Comparison of ENCODE assay signal across 1 cellular context in the genomic region with DNA sequence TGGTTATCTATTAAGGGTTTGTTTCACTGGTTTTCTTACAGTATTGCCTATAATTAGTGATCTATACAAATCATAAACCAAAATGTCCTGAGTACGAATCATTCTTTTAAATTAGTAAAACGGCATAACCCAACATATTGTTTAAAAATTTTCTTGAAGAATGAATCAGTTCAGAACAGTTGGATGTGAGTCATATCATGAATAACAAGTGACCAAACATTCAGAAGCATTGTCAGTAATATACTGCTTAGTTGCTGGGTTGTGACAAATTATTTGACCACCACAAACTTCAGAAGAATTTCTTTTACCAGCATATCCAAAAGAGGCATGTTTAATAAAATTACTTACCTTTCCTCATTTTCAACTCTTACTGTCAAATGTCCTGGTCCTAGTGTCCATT.
TF ChIP-seq lines count a peak whose summit lies in the region.

No MANE protein-coding gene starts in this region.

TF ChIP-seq in GM12878, 131 proteins besides CTCF, POLR2A, EP300 and RAD21:
- TF ChIP-seq, protein P1, sequence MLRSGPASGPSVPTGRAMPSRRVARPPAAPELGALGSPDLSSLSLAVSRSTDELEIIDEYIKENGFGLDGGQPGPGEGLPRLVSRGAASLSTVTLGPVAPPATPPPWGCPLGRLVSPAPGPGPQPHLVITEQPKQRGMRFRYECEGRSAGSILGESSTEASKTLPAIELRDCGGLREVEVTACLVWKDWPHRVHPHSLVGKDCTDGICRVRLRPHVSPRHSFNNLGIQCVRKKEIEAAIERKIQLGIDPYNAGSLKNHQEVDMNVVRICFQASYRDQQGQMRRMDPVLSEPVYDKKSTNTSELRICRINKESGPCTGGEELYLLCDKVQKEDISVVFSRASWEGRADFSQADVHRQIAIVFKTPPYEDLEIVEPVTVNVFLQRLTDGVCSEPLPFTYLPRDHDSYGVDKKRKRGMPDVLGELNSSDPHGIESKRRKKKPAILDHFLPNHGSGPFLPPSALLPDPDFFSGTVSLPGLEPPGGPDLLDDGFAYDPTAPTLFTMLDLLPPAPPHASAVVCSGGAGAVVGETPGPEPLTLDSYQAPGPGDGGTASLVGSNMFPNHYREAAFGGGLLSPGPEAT (IDR thresholded peaks at IDR 0.05; ENCODE audit: low read depth): no peak
- TF ChIP-seq ZBED1 (IDR thresholded peaks at IDR 0.05; ENCODE audit: borderline replicate concordance): no peak
- no peak for TF ChIP-seq MTA3 (IDR thresholded peaks at IDR 0.05; ENCODE audit: borderline replicate concordance, low read length)
- TF ChIP-seq PKNOX1 (IDR thresholded peaks at IDR 0.05): no peak
- no peak for TF ChIP-seq SRF (IDR thresholded peaks at IDR 0.05; ENCODE audit: low read depth in 2 of 2, low read length in 2 of 2)
- TF ChIP-seq, protein P2, sequence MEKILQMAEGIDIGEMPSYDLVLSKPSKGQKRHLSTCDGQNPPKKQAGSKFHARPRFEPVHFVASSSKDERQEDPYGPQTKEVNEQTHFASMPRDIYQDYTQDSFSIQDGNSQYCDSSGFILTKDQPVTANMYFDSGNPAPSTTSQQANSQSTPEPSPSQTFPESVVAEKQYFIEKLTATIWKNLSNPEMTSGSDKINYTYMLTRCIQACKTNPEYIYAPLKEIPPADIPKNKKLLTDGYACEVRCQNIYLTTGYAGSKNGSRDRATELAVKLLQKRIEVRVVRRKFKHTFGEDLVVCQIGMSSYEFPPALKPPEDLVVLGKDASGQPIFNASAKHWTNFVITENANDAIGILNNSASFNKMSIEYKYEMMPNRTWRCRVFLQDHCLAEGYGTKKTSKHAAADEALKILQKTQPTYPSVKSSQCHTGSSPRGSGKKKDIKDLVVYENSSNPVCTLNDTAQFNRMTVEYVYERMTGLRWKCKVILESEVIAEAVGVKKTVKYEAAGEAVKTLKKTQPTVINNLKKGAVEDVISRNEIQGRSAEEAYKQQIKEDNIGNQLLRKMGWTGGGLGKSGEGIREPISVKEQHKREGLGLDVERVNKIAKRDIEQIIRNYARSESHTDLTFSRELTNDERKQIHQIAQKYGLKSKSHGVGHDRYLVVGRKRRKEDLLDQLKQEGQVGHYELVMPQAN (conservative IDR thresholded peaks at IDR 0.05): no peak
- peak; percentile 47 for TF ChIP-seq JUNB (IDR thresholded peaks at IDR 0.05)
- no peak for TF ChIP-seq SKIL (IDR thresholded peaks at IDR 0.05; ENCODE audit: low read depth, poor library complexity, severe bottlenecking)
- no peak for TF ChIP-seq CHD1 (IDR thresholded peaks at IDR 0.05; ENCODE audit: low read depth, low read length)
- 0 out of 2 replicates have a peak, but pooled peaks have one; percentile 25 for TF ChIP-seq IRF4 (IDR thresholded peaks at IDR 0.05; ENCODE audit: low read depth, low read length)
- no peak for TF ChIP-seq RBBP5 (conservative IDR thresholded peaks at IDR 0.05)
- TF ChIP-seq ZNF687 (IDR thresholded peaks at IDR 0.05): no peak
- no peak for TF ChIP-seq ZNF274 (IDR thresholded peaks at IDR 0.05; ENCODE audit: insufficient read depth, insufficient read length)
- no peak for TF ChIP-seq ATF3 (IDR thresholded peaks at IDR 0.05; ENCODE audit: borderline replicate concordance, extremely low read depth, low read depth, low read length)
- TF ChIP-seq HCFC1 (IDR thresholded peaks at IDR 0.05; ENCODE audit: low read length): no peak
- TF ChIP-seq FOXK2 (IDR thresholded peaks at IDR 0.05): no peak
